Comparison of ENCODE assay signal across 24 cellular contexts in the genomic region with DNA sequence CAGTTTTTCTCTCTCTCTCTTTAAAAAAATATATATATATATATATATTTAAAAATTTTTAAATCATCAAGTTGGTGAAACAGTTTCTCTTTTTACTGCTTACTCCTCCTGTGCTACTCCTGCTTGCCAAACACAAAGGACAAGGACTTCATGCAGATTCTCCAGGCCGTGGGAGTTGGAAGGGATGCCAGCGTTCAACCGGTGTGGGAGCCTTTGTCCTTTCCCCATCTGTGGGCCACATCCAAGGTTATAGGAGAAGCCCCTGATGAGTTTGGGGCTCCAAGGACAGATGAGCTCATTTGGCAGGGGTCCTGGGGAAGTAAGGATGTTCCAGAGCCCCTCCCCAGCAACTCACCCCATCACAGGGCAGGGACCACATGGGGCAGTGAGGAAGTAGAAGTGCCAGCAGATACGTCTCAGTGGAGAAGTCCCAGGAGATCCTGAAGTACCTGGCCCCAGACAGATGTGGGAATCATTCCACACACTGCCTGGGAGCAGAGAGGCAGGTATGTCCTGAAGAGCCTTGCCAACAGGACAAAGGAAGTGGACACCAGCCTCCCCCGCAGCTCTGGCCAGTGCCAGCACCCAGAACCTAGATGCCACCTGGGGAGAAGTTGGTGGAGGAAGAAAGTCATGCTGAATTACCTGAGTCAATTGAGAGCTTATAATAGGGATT. TPM values are rescaled to one million over a fixed set of nuclear protein-coding genes. Genes with fewer than 3 reads are reported as not detected.
A peak's percentile ranks its signal among the peaks of the same experiment; 100 is the strongest.
DNase-seq lines count a peak whose midpoint lies in the region; ATAC-seq, FAIRE-seq and TF ChIP-seq lines count a peak whose summit lies in the region.
"Had no signal": no experiment of that assay in that cellular context is flagged by ENCODE, and none has a peak within 500 bp of the region (broad histone marks: within the 10 kb centered on the region; RNA-seq: fewer than 3 reads in every experiment).

No MANE protein-coding gene starts in this region.

- H3K4me3 ChIP-seq in A549 (no peak overlapping the region), NT2/D1 (ENCODE audit: insufficient read length, low read depth) (no peak overlapping the region), mesenchymal stem cell (ENCODE audit: insufficient read depth in 1 of 2, low read depth in 1 of 2, low read length in 2 of 2) (no peak overlapping the region)
- no peak overlapping the region for H3K4me3 ChIP-seq in naive thymus-derived CD4-positive, alpha-beta T cell (ENCODE audit: low read length)
- H3K4me3 ChIP-seq: lung had no signal

- H4K91ac ChIP-seq in mesenchymal stem cell (ENCODE audit: low read length): peak overlapping the region; percentile 52

- H2BK120ac ChIP-seq in mesenchymal stem cell (ENCODE audit: low read depth, low read length): no peak overlapping the region

- TF ChIP-seq EP300 in A549 (IDR thresholded peaks at IDR 0.05): no peak

- intact Hi-C loops in naive thymus-derived CD4-positive, alpha-beta T cell (cut with micrococcal nuclease): loop anchor here in 1 of 2 donors (2.0 kb wide), 1 partner anchor 111 kb away; no protein-coding TSS in a partner anchor

- no peak overlapping the region for H3K14ac ChIP-seq in mesenchymal stem cell (ENCODE audit: low read length in 2 of 2)

- H3K4me1 Mint-ChIP-seq in central memory CD8-positive, alpha-beta T cell: peaks cover 10% of the 10 kb centered on the region
- peaks cover 0 to 3% (median 0%) of the 10 kb centered on the region in 7 donors for H3K4me1 Mint-ChIP-seq in naive thymus-derived CD4-positive, alpha-beta T cell
- H3K4me1 Mint-ChIP-seq: CD4-positive, CD25-positive, alpha-beta regulatory T cell had no signal

- POLR2A ChIA-PET in A549 (lab: Yijun Ruan, JAX): no interaction called here
- POLR2A ChIA-PET in naive thymus-derived CD4-positive, alpha-beta T cell (lab: Charles Lee): no interaction called here

- no peak overlapping the region for H4K8ac ChIP-seq in mesenchymal stem cell (ENCODE audit: low read length)

- H3K4me1 ChIP-seq in A549: 0 out of 3 replicates have a peak, but pooled peaks cover 3% of the 10 kb centered on the region
- peaks cover 9% of the 10 kb centered on the region for H3K4me1 ChIP-seq in NT2/D1 (ENCODE audit: insufficient read depth, insufficient read length)
- peaks cover 3% of the 10 kb centered on the region for H3K4me1 ChIP-seq in mesenchymal stem cell (ENCODE audit: control insufficient read depth, insufficient read depth, low read depth, low read length)
- no peaks in the 10 kb centered on the region for H3K4me1 ChIP-seq in naive thymus-derived CD4-positive, alpha-beta T cell (ENCODE audit: control insufficient read depth in 2 of 2, insufficient read depth in 2 of 2, low read length in 2 of 2)
- H3K4me1 ChIP-seq: parathyroid adenoma had no signal

- DNase-seq in A549 (ENCODE audit: low read depth in 1 of 2, low spot score in 1 of 2) (no peak), NT2/D1 (ENCODE audit: low read depth, low spot score) (no peak), mesenchymal stem cell (no peak), germinal center (ENCODE audit: low spot score) (no peak)
- no peak for DNase-seq in central memory CD8-positive, alpha-beta T cell (ENCODE audit: low spot score in 2 of 2)
- no peak for DNase-seq in naive thymus-derived CD4-positive, alpha-beta T cell
- DNase-seq in activated T-cell treated with anti-CD3 and anti-CD28 coated beads, Interleukin-2, amount 50 U/mL, for 1 hour: no peak
- DNase-seq: activated CD4-positive, CD25-positive, alpha-beta regulatory T cell; activated T-cell treated with anti-CD3 and anti-CD28 coated beads, Interleukin-2, amount 50 U/mL, for 48 hours; DND-41; NCI-H1436; stimulated activated CD4-positive, alpha-beta T cell treated with anti-CD3 and anti-CD28 coated beads, Interleukin-12 subunit alpha, Interleukin-12 subunit beta, amount 100 ng/mL, for 4 hours; stimulated activated CD4-positive, alpha-beta T cell treated with anti-CD3 and anti-CD28 coated beads, Interleukin-2, amount 100 ng/mL, for 48 hours; stimulated activated naive CD8-positive, alpha-beta T cell treated with anti-CD3 and anti-CD28 coated beads, Interleukin-15, amount 100 ng/mL, for 72 hours had no signal

- no peaks in the 10 kb centered on the region for H3K27me3 ChIP-seq in NT2/D1 (ENCODE audit: insufficient read depth, insufficient read length)
- H3K27me3 ChIP-seq in mesenchymal stem cell (ENCODE audit: control insufficient read depth in 1 of 2, insufficient read depth in 1 of 2, low read length in 2 of 2): peaks cover 6 to 10% of the 10 kb centered on the region in 2 experiments
- H3K27me3 ChIP-seq in naive thymus-derived CD4-positive, alpha-beta T cell (ENCODE audit: control insufficient read depth in 2 of 2, insufficient read depth in 2 of 2, low read length in 2 of 2): no peaks in the 10 kb centered on the region

- CTCF ChIA-PET in A549 (lab: Yijun Ruan, JAX): interaction anchor here (0.7 to 4.1 kb wide), 36 partner anchors 9 to 1510 kb away, joined by 3 to 32 read pairs (median 4); no protein-coding TSS in a partner anchor
- CTCF ChIA-PET in naive thymus-derived CD4-positive, alpha-beta T cell (lab: Charles Lee): interaction anchor here (0.7 to 1.7 kb wide), 6 partner anchors 11 to 214 kb away, joined by 3 to 8 read pairs (median 3); no protein-coding TSS in a partner anchor

- H2BK15ac ChIP-seq in mesenchymal stem cell (ENCODE audit: low read depth, poor library complexity, severe bottlenecking): no peak overlapping the region

- no peak for TF ChIP-seq POLR2A in A549 (IDR thresholded peaks at IDR 0.05; ENCODE audit: low read length)

- H3K4me3 Mint-ChIP-seq in central memory CD8-positive, alpha-beta T cell: no peak overlapping the region
- H3K4me3 Mint-ChIP-seq in naive thymus-derived CD4-positive, alpha-beta T cell: no peak overlapping the region
- H3K4me3 Mint-ChIP-seq: CD4-positive, CD25-positive, alpha-beta regulatory T cell; dendritic cell treated with granulocyte-macrophage colony-stimulating factor and Interleukin-4, amounts not matched to agents 40 ng/mL and 50 ng/mL, for 4 days; nephron; stimulated activated naive CD8-positive, alpha-beta T cell treated with anti-CD3 and anti-CD28 coated beads, Interleukin-15, amount 100 ng/mL, for 72 hours had no signal

- H3K18ac ChIP-seq in mesenchymal stem cell (ENCODE audit: low read depth in 1 of 2, low read length in 2 of 2): no peak overlapping the region

- H3K9me3 ChIP-seq in A549 (no peaks in the 10 kb centered on the region), NT2/D1 (ENCODE audit: insufficient read depth, low read length) (no peaks in the 10 kb centered on the region), mesenchymal stem cell (ENCODE audit: control insufficient read depth, low read length) (no peaks in the 10 kb centered on the region)
- H3K9me3 ChIP-seq in naive thymus-derived CD4-positive, alpha-beta T cell (ENCODE audit: control insufficient read depth in 2 of 3, low read length in 3 of 3): no peaks in the 10 kb centered on the region

- FAIRE-seq in A549 (lab: Jason Lieb, UNC): no peak
- FAIRE-seq: urothelium cell line had no signal

- no peaks in the 10 kb centered on the region for H3K9me3 Mint-ChIP-seq in central memory CD8-positive, alpha-beta T cell
- H3K9me3 Mint-ChIP-seq in naive thymus-derived CD4-positive, alpha-beta T cell: peaks cover 0 to 3% (median 0%) of the 10 kb centered on the region in 11 donors
- H3K9me3 Mint-ChIP-seq: dendritic cell treated with granulocyte-macrophage colony-stimulating factor and Interleukin-4, amounts not matched to agents 40 ng/mL and 50 ng/mL, for 4 days; nephron; stimulated activated naive CD8-positive, alpha-beta T cell treated with anti-CD3 and anti-CD28 coated beads, Interleukin-15, amount 100 ng/mL, for 72 hours had no signal

- no peak overlapping the region for H3K23ac ChIP-seq in mesenchymal stem cell (ENCODE audit: low read length in 2 of 2)

- H3K36me3 ChIP-seq in NT2/D1 (ENCODE audit: insufficient read depth, insufficient read length, low read length): peaks cover 1% of the 10 kb centered on the region
- peaks cover 0 to 25% of the 10 kb centered on the region in 2 experiments for H3K36me3 ChIP-seq in mesenchymal stem cell (ENCODE audit: control insufficient read depth in 1 of 2, insufficient read depth in 2 of 2, low read depth in 1 of 2, low read length in 2 of 2)
- peaks cover 0 to 5% (median 0%) of the 10 kb centered on the region in 3 experiments for H3K36me3 ChIP-seq in naive thymus-derived CD4-positive, alpha-beta T cell (ENCODE audit: control insufficient read depth in 2 of 3, insufficient read depth in 3 of 3, low read length in 3 of 3)

- no peak overlapping the region for H3K27ac ChIP-seq in A549
- H3K27ac ChIP-seq in mesenchymal stem cell (ENCODE audit: low read length, poor library complexity, severe bottlenecking): no peak overlapping the region
- H3K27ac ChIP-seq in naive thymus-derived CD4-positive, alpha-beta T cell (ENCODE audit: low read depth, low read length): no peak overlapping the region
- H3K27ac ChIP-seq: parathyroid adenoma, RWPE1 had no signal

- H3K27me3 Mint-ChIP-seq in central memory CD8-positive, alpha-beta T cell: peaks cover 8% of the 10 kb centered on the region
- H3K27me3 Mint-ChIP-seq in naive thymus-derived CD4-positive, alpha-beta T cell: peaks cover 4 to 13% (median 6%) of the 10 kb centered on the region in 5 donors
- H3K27me3 Mint-ChIP-seq: CD4-positive, CD25-positive, alpha-beta regulatory T cell had no signal

- H3K9ac ChIP-seq in NT2/D1 (ENCODE audit: insufficient read length, low read depth) (peak overlapping the region; percentile 21), mesenchymal stem cell (ENCODE audit: low read length) (peak overlapping the region; percentile 83)
- H3K9ac ChIP-seq: parathyroid adenoma had no signal

- no peaks in the 10 kb centered on the region for H3K79me1 ChIP-seq in mesenchymal stem cell (replicated peaks; ENCODE audit: low read length, poor library complexity, severe bottlenecking)

- 64% methylated on average over 5 of the region's 5 CpGs for WGBS in A549 (ENCODE audit: missing lambda C conversion rate)
- 90% methylated on average over 5 of the region's 5 CpGs for WGBS in mesenchymal stem cell

- no peak for TF ChIP-seq CTCF in A549 (IDR thresholded peaks at IDR 0.05)

- no peak overlapping the region for H3K4ac ChIP-seq in mesenchymal stem cell (ENCODE audit: low read depth in 1 of 2, low read length in 2 of 2)

- H3K4me2 ChIP-seq in A549 (peak overlapping the region; percentile 69), mesenchymal stem cell (ENCODE audit: low read length, poor library complexity, severe bottlenecking) (no peak overlapping the region)

- no peaks in the 10 kb centered on the region for H3K36me3 Mint-ChIP-seq in central memory CD8-positive, alpha-beta T cell (ENCODE audit: insufficient read depth)
- peaks cover 0 to 16% (median 8%) of the 10 kb centered on the region in 5 donors for H3K36me3 Mint-ChIP-seq in naive thymus-derived CD4-positive, alpha-beta T cell

- H2AFZ ChIP-seq in mesenchymal stem cell (ENCODE audit: low read depth, low read length): no peak overlapping the region
- H2AFZ ChIP-seq: parathyroid adenoma had no signal

- ATAC-seq in A549 (peak; percentile 41 to 58; a peak in 3 of 6 replicates), GM21423 (IDR thresholded peaks at IDR 0.05; ENCODE audit: unreplicated experiment) (no peak)
- no peak for ATAC-seq in central memory CD8-positive, alpha-beta T cell (replicated peaks; ENCODE audit: extremely low read depth, poor library complexity, severe bottlenecking)
- ATAC-seq in naive thymus-derived CD4-positive, alpha-beta T cell: no peak

- H2BK12ac ChIP-seq in mesenchymal stem cell (ENCODE audit: low read length in 2 of 2): no peak overlapping the region

- peak overlapping the region; percentile 82 for H3K27ac Mint-ChIP-seq in central memory CD8-positive, alpha-beta T cell (ENCODE audit: low read depth)
- no peak overlapping the region for H3K27ac Mint-ChIP-seq in naive thymus-derived CD4-positive, alpha-beta T cell
- H3K27ac Mint-ChIP-seq: CD4-positive, CD25-positive, alpha-beta regulatory T cell; dendritic cell treated with granulocyte-macrophage colony-stimulating factor and Interleukin-4, amounts not matched to agents 40 ng/mL and 50 ng/mL, for 4 days; nephron; stimulated activated naive CD8-positive, alpha-beta T cell treated with anti-CD3 and anti-CD28 coated beads, Interleukin-15, amount 100 ng/mL, for 72 hours had no signal

- no peak for TF ChIP-seq RAD21 in A549 (conservative IDR thresholded peaks at IDR 0.05 in 1 of 2, IDR thresholded peaks at IDR 0.05 in 1 of 2)

- no peak overlapping the region for H2AK5ac ChIP-seq in mesenchymal stem cell (ENCODE audit: low read length, severe bottlenecking)

- no peak overlapping the region for H2BK5ac ChIP-seq in mesenchymal stem cell (ENCODE audit: low read depth, low read length, poor library complexity, severe bottlenecking)

RNA-seq across cellular contexts. Expression of a gene that starts 36.6 kb away (rescaled TPM):
- polyA plus RNA-seq in A549 (2011; rRNA removed) (0.16 and 0.37 TPM in 2 replicates), A549 (2017; fragmentation: RNase III; extraction: RNeasy Plus Mini Kit Qiagen cat#74134 plus additional on column Dnase treatment) (0.36 to 0.51 TPM (median 0.51 TPM) in 3 replicates)
- polyA plus RNA-seq in A549 (2012; cell fraction: cytosol; rRNA removed): 0.51 and 0.54 TPM in 2 replicates
- 0.46 and 1.2 TPM in 2 replicates for polyA plus RNA-seq in A549 (2012; cell fraction: nucleus; rRNA removed)
- polyA minus RNA-seq in A549 (2011; rRNA and poly(A)+ RNA removed): not detected in 2 replicates
- polyA plus RNA-seq in mesenchymal stem cell (2013, experiment 1 of 2): not detected
- not detected for polyA plus RNA-seq in mesenchymal stem cell (2013, experiment 2 of 2)
- total RNA-seq in naive thymus-derived CD4-positive, alpha-beta T cell: not detected
- not detected for polyA plus RNA-seq in naive thymus-derived CD4-positive, alpha-beta T cell
- total RNA-seq: A172; CD4-positive, CD25-positive, alpha-beta regulatory T cell; T-helper 1 cell treated with Interleukin-12 subunit alpha and Interleukin-12 subunit beta and Interleukin-4 antibody, amounts not matched to agents 30 ng/mL and 1 ng/mL, for 36 hours had no signal
- polyA plus RNA-seq: CD4-positive, CD25-positive, alpha-beta regulatory T cell had no signal

Comparison
In these comparisons a context has a peak if more than half of its experiments do, and no peak if none do; other contexts are left out.
1. ATAC-seq: peak in A549 (2 of 2); none in central memory CD8-positive, alpha-beta T cell (single experiment), naive thymus-derived CD4-positive, alpha-beta T cell (single experiment) and GM21423 (single experiment).